ENCODE assay signal across 8 cellular contexts in the genomic region with DNA sequence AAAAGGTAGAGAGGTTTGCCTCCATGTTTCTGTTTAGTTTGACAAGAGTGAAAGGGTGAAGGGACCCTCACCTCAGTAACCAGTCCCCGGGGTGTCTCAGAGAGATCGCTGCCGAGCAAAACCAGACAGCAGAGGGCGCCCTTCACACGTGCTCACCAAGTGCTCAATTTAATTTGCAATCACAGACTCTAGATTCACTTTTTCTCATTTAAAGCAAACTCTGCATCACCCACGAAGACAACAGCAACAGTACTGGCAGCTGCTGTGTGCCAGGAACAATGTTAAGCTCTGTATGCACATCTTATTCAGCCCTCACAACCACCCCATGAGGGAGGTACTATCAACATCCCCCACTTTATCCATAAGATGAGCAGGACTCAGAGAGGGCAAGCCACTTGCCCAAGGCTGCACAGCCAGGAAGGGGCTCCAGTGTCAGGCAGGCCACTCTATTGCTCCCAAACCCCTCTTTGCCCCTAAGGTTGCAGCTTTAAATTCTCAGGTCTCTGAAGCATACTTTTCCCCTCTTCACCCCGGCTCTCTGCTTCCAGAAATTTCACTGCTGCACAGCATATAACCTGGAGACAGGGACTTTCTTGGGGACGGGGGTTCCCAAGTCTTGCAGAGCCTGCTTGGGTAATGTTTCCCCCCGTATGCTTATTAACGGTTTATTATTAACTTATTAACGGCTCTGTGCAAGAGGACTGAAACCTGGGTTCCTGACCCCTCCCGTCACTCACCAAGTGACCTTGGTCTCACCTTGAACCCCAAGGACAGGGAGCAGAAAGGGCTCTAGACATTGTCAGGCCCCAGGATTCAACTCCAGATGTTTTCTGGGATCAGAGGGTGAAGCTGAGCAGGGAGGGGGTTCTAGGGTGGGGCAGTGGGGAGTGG.
A peak's percentile ranks its signal among the peaks of the same experiment; 100 is the strongest.
DNase-seq lines count a peak whose midpoint lies in the region; ATAC-seq and TF ChIP-seq lines count a peak whose summit lies in the region.

No MANE protein-coding gene starts in this region.

- H3K4me1 Mint-ChIP-seq in GM23338 = peaks cover 3% of the 10 kb centered on the region; the same call in 1 of the 3 replicates

- no peaks in the 10 kb centered on the region for H4K20me1 ChIP-seq in GM23338 (replicated peaks; ENCODE audit: insufficient read depth)

- H3K27ac Mint-ChIP-seq in GM23338 = peak overlapping the region; percentile 17; the same call in 1 of the 2 replicates

- H3K27ac ChIP-seq in GM23338 (ENCODE audit: low read depth) = no peak overlapping the region
- no peak overlapping the region for H3K27ac ChIP-seq in dorsolateral prefrontal cortex

- H3K27me3 ChIP-seq in GM23338 (ENCODE audit: insufficient read depth) (no peaks in the 10 kb centered on the region), dorsolateral prefrontal cortex (peaks cover 0 to 4% (median 0%) of the 10 kb centered on the region in 45 donors)

- no peaks in the 10 kb centered on the region for H3K79me2 ChIP-seq in GM23338 (replicated peaks; ENCODE audit: insufficient read depth)

- H3K4me3 Mint-ChIP-seq in GM23338 = no peak overlapping the region

- H3K4me3 ChIP-seq in GM23338 (no peak overlapping the region), dorsolateral prefrontal cortex (no peak overlapping the region)

- no peaks in the 10 kb centered on the region for H3F3A ChIP-seq in GM23338 (replicated peaks; ENCODE audit: low read depth)

- no peaks in the 10 kb centered on the region for H3K4me1 ChIP-seq in GM23338 (ENCODE audit: insufficient read depth)

- TF ChIP-seq CTCF in GM23338 (conservative IDR thresholded peaks at IDR 0.05; ENCODE audit: low read depth in 2 of 2) = peak; percentile 89 to 92
- peak; percentile 64 to 97 (median 91) for TF ChIP-seq CTCF in dorsolateral prefrontal cortex (IDR thresholded peaks at IDR 0.05 in 54 of 56, conservative IDR thresholded peaks at IDR 0.05 in 2 of 56; ENCODE audit: low read depth in 1 of 56, partially characterized antibody in 56 of 56)

- no peak overlapping the region for H3K4me2 ChIP-seq in GM23338

- H2AFZ ChIP-seq in GM23338 = no peak overlapping the region; the same call in 1 of the 2 replicates

- intact Hi-C loops in dorsolateral prefrontal cortex (cut with DNase I) = loop anchor here (1.0 to 10.0 kb wide), 3 partner anchors 104 to 225 kb away; a partner anchor contains a TSS

- H3K9me3 Mint-ChIP-seq in GM23338 = no peaks in the 10 kb centered on the region

- DNase-seq in AG20443 (ENCODE audit: low spot score) (peak; percentile 78), GM23338 (ENCODE audit: low spot score) (peak; percentile 86), NCI-H526 treated with DMSO at 0.1 percent for 48 hours (lab: John Stamatoyannopoulos, UW) (peak; percentile 12), dorsolateral prefrontal cortex (peak; percentile 51 to 87 (median 75)), lung microvascular endothelial cell (ENCODE audit: low read depth in 2 of 2) (peak; percentile 73 to 82), cortex of kidney (lab: John Stamatoyannopoulos, UW) (no peak)
- peak; percentile 52 to 67 for DNase-seq in activated CD4-positive, alpha-beta T cell treated with anti-CD3 and anti-CD28 coated beads, Interleukin-2, amount 50 U/mL, for 24 hours (ENCODE audit: low read depth in 1 of 2, low spot score in 1 of 2)
- peak; percentile 71 for DNase-seq in stimulated activated CD8-positive, alpha-beta memory T cell treated with anti-CD3 and anti-CD28 coated beads, Interleukin-15, amount 100 ng/mL, for 1 hour (ENCODE audit: low read depth)

- peaks cover 12% of the 10 kb centered on the region for H3K27me3 Mint-ChIP-seq in GM23338 (ENCODE audit: insufficient read depth, low read depth, poor library complexity)

- H3K9me2 ChIP-seq in GM23338 (ENCODE audit: insufficient read depth) = no peaks in the 10 kb centered on the region

- ATAC-seq in GM23338 = peak; percentile 87

- H3K36me3 ChIP-seq in GM23338 (ENCODE audit: insufficient read depth) = no peaks in the 10 kb centered on the region

- H3K36me3 Mint-ChIP-seq in GM23338 (ENCODE audit: low read depth) = no peaks in the 10 kb centered on the region

TF ChIP-seq in GM23338, 12 proteins besides CTCF, POLR2A, EP300 and RAD21:
- no peak for TF ChIP-seq ZNF331 (CRISPR knock-in tag; IDR thresholded peaks at IDR 0.05; ENCODE audit: low read depth)
- no peak for TF ChIP-seq NANOG (IDR thresholded peaks at IDR 0.05; ENCODE audit: borderline replicate concordance)
